In genomic region chr19:54156490-54156889, GRCh38 we compare ENCODE assay signal across 18 cellular contexts. TPM values are rescaled to one million over a fixed set of nuclear protein-coding genes. Genes with fewer than 3 reads are reported as not detected.
DNase-seq lines count a peak whose midpoint lies in the region; ATAC-seq and TF ChIP-seq lines count a peak whose summit lies in the region.
"Had no signal": no experiment of that assay in that cellular context is flagged by ENCODE, and none has a peak within 500 bp of the region (broad histone marks: within the 10 kb centered on the region; RNA-seq: fewer than 3 reads in every experiment).

No MANE protein-coding gene starts in this region.

- no peak overlapping the region for H3K4me3 Mint-ChIP-seq in activated naive CD8-positive, alpha-beta T cell treated with anti-CD3 and anti-CD28 coated beads for 36 hours
- no peak overlapping the region for H3K4me3 Mint-ChIP-seq in activated naive CD8-positive, alpha-beta T cell treated with anti-CD3 and anti-CD28 coated beads, Interleukin-2, amount 50 U/mL, for 24 hours

- no peaks in the 10 kb centered on the region for H3K27me3 Mint-ChIP-seq in activated naive CD8-positive, alpha-beta T cell treated with anti-CD3 and anti-CD28 coated beads for 36 hours
- no peaks in the 10 kb centered on the region for H3K27me3 Mint-ChIP-seq in activated naive CD8-positive, alpha-beta T cell treated with anti-CD3 and anti-CD28 coated beads, Interleukin-2, amount 50 U/mL, for 24 hours

- TF ChIP-seq POLR2A in GM15510 (IDR thresholded peaks at IDR 0.05; ENCODE audit: borderline replicate concordance, extremely low read depth, insufficient read length), result peak; percentile 21

- peaks cover 27% of the 10 kb centered on the region for H3K36me3 Mint-ChIP-seq in activated naive CD8-positive, alpha-beta T cell treated with anti-CD3 and anti-CD28 coated beads for 36 hours
- peaks cover 26% of the 10 kb centered on the region for H3K36me3 Mint-ChIP-seq in activated naive CD8-positive, alpha-beta T cell treated with anti-CD3 and anti-CD28 coated beads, Interleukin-2, amount 50 U/mL, for 24 hours (ENCODE audit: low read depth)

- ATAC-seq in activated naive CD8-positive, alpha-beta T cell treated with anti-CD3 and anti-CD28 coated beads, Interleukin-2, amount 50 U/mL, for 24 hours, result no peak
- ATAC-seq in left ventricle myocardium superior (no peak), GM21423 (IDR thresholded peaks at IDR 0.05; ENCODE audit: unreplicated experiment) (no peak)
- ATAC-seq: Panc1 had no signal

- TF ChIP-seq CTCF in VCaP (conservative IDR thresholded peaks at IDR 0.05), result no peak
- TF ChIP-seq CTCF in dorsolateral prefrontal cortex (IDR thresholded peaks at IDR 0.05 in 54 of 56, conservative IDR thresholded peaks at IDR 0.05 in 2 of 56; ENCODE audit: low read depth in 1 of 56, partially characterized antibody in 56 of 56), result no peak

- H3K4me1 Mint-ChIP-seq in activated naive CD8-positive, alpha-beta T cell treated with anti-CD3 and anti-CD28 coated beads for 36 hours, result peaks cover 37% of the 10 kb centered on the region
- H3K4me1 Mint-ChIP-seq in activated naive CD8-positive, alpha-beta T cell treated with anti-CD3 and anti-CD28 coated beads, Interleukin-2, amount 50 U/mL, for 24 hours, result peaks cover 48% of the 10 kb centered on the region

- intact Hi-C loops in left ventricle myocardium superior (cut with micrococcal nuclease), result no loop called here
- intact Hi-C loops in dorsolateral prefrontal cortex (cut with DNase I), result no loop called here

- no peak for DNase-seq in activated naive CD8-positive, alpha-beta T cell treated with anti-CD3 and anti-CD28 coated beads for 36 hours
- no peak for DNase-seq in activated naive CD8-positive, alpha-beta T cell treated with anti-CD3 and anti-CD28 coated beads, Interleukin-2, amount 50 U/mL, for 24 hours
- DNase-seq in left ventricle myocardium superior (no peak), dorsolateral prefrontal cortex (no peak)
- DNase-seq: GOT3, HFFc6, Karpas-422, MM.1S, NCI-H187 treated with DMSO at 0.1 percent for 48 hours, NCI-H2171, NCI-H446 treated with DMSO at 0.1 percent for 48 hours, NCI-H774, Right ventricle myocardium superior, SK-N-SH had no signal

- no peaks in the 10 kb centered on the region for H3K27me3 ChIP-seq in dorsolateral prefrontal cortex

- H3K27ac ChIP-seq in VCaP, result peak overlapping the region; percentile 27; the same call in 1 of the 2 replicates
- peak overlapping the region in 2 of 59 donors; percentile 11 to 16 for H3K27ac ChIP-seq in dorsolateral prefrontal cortex

- H3K27ac Mint-ChIP-seq in activated naive CD8-positive, alpha-beta T cell treated with anti-CD3 and anti-CD28 coated beads for 36 hours, result peak overlapping the region; percentile 6
- no peak overlapping the region for H3K27ac Mint-ChIP-seq in activated naive CD8-positive, alpha-beta T cell treated with anti-CD3 and anti-CD28 coated beads, Interleukin-2, amount 50 U/mL, for 24 hours

- no peak overlapping the region for H3K4me3 ChIP-seq in dorsolateral prefrontal cortex

- H3K9me3 Mint-ChIP-seq in activated naive CD8-positive, alpha-beta T cell treated with anti-CD3 and anti-CD28 coated beads for 36 hours, result no peaks in the 10 kb centered on the region
- no peaks in the 10 kb centered on the region for H3K9me3 Mint-ChIP-seq in activated naive CD8-positive, alpha-beta T cell treated with anti-CD3 and anti-CD28 coated beads, Interleukin-2, amount 50 U/mL, for 24 hours
- H3K9me3 Mint-ChIP-seq: HFFc6 had no signal

RNA-seq across cellular contexts. Expression of gene LENG1, which starts 3.0 kb away (rescaled TPM):
- total RNA-seq in activated naive CD8-positive, alpha-beta T cell treated with anti-CD3 and anti-CD28 coated beads for 36 hours, result 1 to 10 TPM; 3.2 to 4.1 TPM
- total RNA-seq in left ventricle myocardium superior (5.9 TPM), dorsolateral prefrontal cortex (1 to 10 TPM; 4.0 to 8.9 (median 6.2) TPM)

RNA-seq across cellular contexts. Expression of gene TMC4, which starts 16.5 kb away (rescaled TPM):
- total RNA-seq in activated naive CD8-positive, alpha-beta T cell treated with anti-CD3 and anti-CD28 coated beads for 36 hours, result not detected
- 1.7 TPM for total RNA-seq in left ventricle myocardium superior
- total RNA-seq in dorsolateral prefrontal cortex, result 1 to 10 TPM in 94 of 120 experiments, under 1 TPM in 21, not detected in 5; 0.40 to 8.8 (median 1.9) TPM

RNA-seq across cellular contexts. Expression of gene CNOT3, which starts 18.9 kb away (rescaled TPM):
- 10 to 100 TPM; 59.0 to 62.1 TPM for total RNA-seq in activated naive CD8-positive, alpha-beta T cell treated with anti-CD3 and anti-CD28 coated beads for 36 hours
- total RNA-seq in left ventricle myocardium superior (23.2 TPM), dorsolateral prefrontal cortex (10 to 100 TPM; 29.1 to 60.7 (median 39.7) TPM)

RNA-seq across cellular contexts. Expression of gene MBOAT7, which starts 32.9 kb away (rescaled TPM):
- total RNA-seq in activated naive CD8-positive, alpha-beta T cell treated with anti-CD3 and anti-CD28 coated beads for 36 hours, result 10 to 100 TPM; 57.0 to 57.1 TPM
- total RNA-seq in left ventricle myocardium superior (14.8 TPM), dorsolateral prefrontal cortex (100 to 1,000 TPM in 119 of 120 experiments, 10 to 100 TPM in 1; 70.2 to 312 (median 183) TPM)

RNA-seq across cellular contexts. Expression of gene TSEN34, which starts 34.6 kb away (rescaled TPM):
- total RNA-seq in activated naive CD8-positive, alpha-beta T cell treated with anti-CD3 and anti-CD28 coated beads for 36 hours, result 10 to 100 TPM; 15.5 to 16.4 TPM
- total RNA-seq in left ventricle myocardium superior (18.5 TPM), dorsolateral prefrontal cortex (10 to 100 TPM; 12.2 to 25.3 (median 17.5) TPM)
